20 cellular contexts compared by ENCODE assay signal in genomic region chr18:36394486-36394885, GRCh38.
A peak's percentile ranks its signal among the peaks of the same experiment; 100 is the strongest.
DNase-seq lines count a peak whose midpoint lies in the region; ATAC-seq and TF ChIP-seq lines count a peak whose summit lies in the region.
"Had no signal": no experiment of that assay in that cellular context is flagged by ENCODE, and none has a peak within 500 bp of the region (broad histone marks: within the 10 kb centered on the region; RNA-seq: fewer than 3 reads in every experiment).

No MANE protein-coding gene starts in this region.

- H3K79me2 ChIP-seq in trophoblast cell (ENCODE audit: control insufficient read depth, insufficient read depth, low read length, poor library complexity), result no peaks in the 10 kb centered on the region

- H3K4me3 Mint-ChIP-seq in activated naive CD8-positive, alpha-beta T cell treated with anti-CD3 and anti-CD28 coated beads, Interleukin-2, amount 50 U/mL, for 24 hours, result no peak overlapping the region

- H3K4me1 Mint-ChIP-seq in activated naive CD8-positive, alpha-beta T cell treated with anti-CD3 and anti-CD28 coated beads, Interleukin-2, amount 50 U/mL, for 24 hours, result no peaks in the 10 kb centered on the region

- no peak overlapping the region for H3K4ac ChIP-seq in trophoblast cell (ENCODE audit: low read depth, low read length)

- H3K4me3 ChIP-seq in heart left ventricle (no peak overlapping the region), epithelial cell of esophagus (ENCODE audit: low read length) (no peak overlapping the region), trophoblast cell (ENCODE audit: low read depth, low read length) (no peak overlapping the region), thyroid gland (replicated peaks in 1 of 3) (no peak overlapping the region)
- H3K4me3 ChIP-seq: K562 had no signal

- H3K27ac Mint-ChIP-seq in activated naive CD8-positive, alpha-beta T cell treated with anti-CD3 and anti-CD28 coated beads, Interleukin-2, amount 50 U/mL, for 24 hours, result no peak overlapping the region

- H3K36me3 ChIP-seq in heart left ventricle (no peaks in the 10 kb centered on the region), trophoblast cell (ENCODE audit: control insufficient read depth in 1 of 2, insufficient read depth in 2 of 2, low read length in 2 of 2) (peaks cover 0 to 2% of the 10 kb centered on the region in 2 experiments), thyroid gland (no peaks in the 10 kb centered on the region)

- no peak overlapping the region for H4K8ac ChIP-seq in trophoblast cell (ENCODE audit: low read depth, low read length)

- TF ChIP-seq POLR2A in heart left ventricle (IDR thresholded peaks at IDR 0.05) (no peak), thyroid gland (IDR thresholded peaks at IDR 0.05) (no peak)

- H2AK5ac ChIP-seq in trophoblast cell (ENCODE audit: low read length), result no peak overlapping the region

- no peak overlapping the region for H3K14ac ChIP-seq in trophoblast cell (ENCODE audit: low read length)

- no peaks in the 10 kb centered on the region for H3K9me3 Mint-ChIP-seq in activated naive CD8-positive, alpha-beta T cell treated with anti-CD3 and anti-CD28 coated beads, Interleukin-2, amount 50 U/mL, for 24 hours

- no peaks in the 10 kb centered on the region for H3K36me3 Mint-ChIP-seq in activated naive CD8-positive, alpha-beta T cell treated with anti-CD3 and anti-CD28 coated beads, Interleukin-2, amount 50 U/mL, for 24 hours (ENCODE audit: low read depth)

- no peak overlapping the region for H3K9ac ChIP-seq in trophoblast cell (ENCODE audit: low read length)
- H3K9ac ChIP-seq: SK-N-SH had no signal

- H4K12ac ChIP-seq in trophoblast cell (ENCODE audit: low read depth, low read length), result no peak overlapping the region

- H3K9me3 ChIP-seq in heart left ventricle (peaks cover 0 to 21% (median 0%) of the 10 kb centered on the region in 12 donors), trophoblast cell (ENCODE audit: insufficient read depth, low read depth, low read length) (no peaks in the 10 kb centered on the region), thyroid gland (no peaks in the 10 kb centered on the region)

- no peak overlapping the region for H3K18ac ChIP-seq in trophoblast cell (ENCODE audit: low read length)

- H3K4me2 ChIP-seq in trophoblast cell (ENCODE audit: low read length), result no peak overlapping the region
- H3K4me2 ChIP-seq: SK-N-SH had no signal

- no peak overlapping the region for H4K91ac ChIP-seq in trophoblast cell (ENCODE audit: low read depth, low read length)

- ATAC-seq in heart left ventricle (no peak), left cardiac atrium (no peak), GM21447 (IDR thresholded peaks at IDR 0.05; ENCODE audit: unreplicated experiment) (no peak)
- no peak for ATAC-seq in activated naive CD8-positive, alpha-beta T cell treated with anti-CD3 and anti-CD28 coated beads, Interleukin-2, amount 50 U/mL, for 24 hours
- ATAC-seq: K562 had no signal

- no peaks in the 10 kb centered on the region for H3K27me3 Mint-ChIP-seq in activated naive CD8-positive, alpha-beta T cell treated with anti-CD3 and anti-CD28 coated beads, Interleukin-2, amount 50 U/mL, for 24 hours

- DNase-seq in heart left ventricle (no peak), left cardiac atrium (no peak), MV-4-11 (lab: John Stamatoyannopoulos, UW) (peak; percentile 8), epithelial cell of esophagus (ENCODE audit: low read depth) (peak; percentile 85), trophoblast cell (peak; percentile 82 to 95), thyroid gland (no peak)
- no peak for DNase-seq in activated naive CD8-positive, alpha-beta T cell treated with anti-CD3 and anti-CD28 coated beads, Interleukin-2, amount 50 U/mL, for 24 hours
- DNase-seq: DMS153; DND-41; HCEC 1CT; Kasumi-1; NCI-H2029; NCI-H446; NCI-H524 treated with DMSO at 0.1 percent for 48 hours; NCI-H82; NK-92 treated with Interleukin-12 subunit alpha and Interleukin-12 subunit beta, amount 100 ng/mL, for 24 hours; SK-N-SH had no signal

- H3K27ac ChIP-seq in heart left ventricle, result peak overlapping the region in 10 of 12 donors; percentile 59 to 96 (median 88)
- H3K27ac ChIP-seq in trophoblast cell (ENCODE audit: low read depth, low read length), result no peak overlapping the region
- no peak overlapping the region for H3K27ac ChIP-seq in thyroid gland
- H3K27ac ChIP-seq: RWPE1 had no signal

- peaks cover 0 to 69% (median 23%) of the 10 kb centered on the region in 12 donors for H3K4me1 ChIP-seq in heart left ventricle
- H3K4me1 ChIP-seq in trophoblast cell (ENCODE audit: control insufficient read depth in 1 of 2, insufficient read depth in 2 of 2, low read length in 2 of 2), result peaks cover 28 to 33% of the 10 kb centered on the region in 2 experiments
- H3K4me1 ChIP-seq in thyroid gland, result no peaks in the 10 kb centered on the region

- no peak overlapping the region for H2BK5ac ChIP-seq in trophoblast cell (ENCODE audit: low read depth, low read length, poor library complexity)

- no peak overlapping the region for H2AFZ ChIP-seq in trophoblast cell (ENCODE audit: insufficient read depth, low read length, poor library complexity)

- no peak overlapping the region for H2BK12ac ChIP-seq in trophoblast cell (ENCODE audit: low read length)

- no peak overlapping the region for H2BK120ac ChIP-seq in trophoblast cell (ENCODE audit: insufficient read depth, low read length, poor library complexity)

- H3K27me3 ChIP-seq in heart left ventricle, result no peaks in the 10 kb centered on the region
- no peaks in the 10 kb centered on the region for H3K27me3 ChIP-seq in trophoblast cell (ENCODE audit: insufficient read depth, low read length)
- H3K27me3 ChIP-seq in thyroid gland, result no peaks in the 10 kb centered on the region

- peaks cover 4% of the 10 kb centered on the region for H3K79me1 ChIP-seq in trophoblast cell (ENCODE audit: low read length)

- intact Hi-C loops in heart left ventricle (cut with DNase I) (loop anchor here in 2 of 10 donors (5.0 to 10.0 kb wide), 3 partner anchors 70 to 180 kb away; no protein-coding TSS in a partner anchor), left cardiac atrium (cut with DNase I) (no loop called here), thyroid gland (cut with DNase I) (no loop called here)

- TF ChIP-seq CTCF in heart left ventricle (IDR thresholded peaks at IDR 0.05) (no peak), epithelial cell of esophagus (IDR thresholded peaks at IDR 0.05; ENCODE audit: insufficient read depth, low read depth, low read length, missing control alignments) (no peak), thyroid gland (IDR thresholded peaks at IDR 0.05) (no peak)

- WGBS in heart left ventricle, 4 donors, result 80 to 92% (median 90%) methylated on average over 3 of the region's 3 CpGs
- WGBS in trophoblast cell (ENCODE audit: extremely low coverage, insufficient coverage, insufficient read length), result no CpG with 5 or more reads among the region's 3 CpGs
- WGBS in thyroid gland, 2 donors, result 89 to 94% methylated on average over 3 of the region's 3 CpGs

- H3K23ac ChIP-seq in trophoblast cell (ENCODE audit: low read length), result no peak overlapping the region

Comparison
In these comparisons a context has a peak if more than half of its experiments do, and no peak if none do; other contexts are left out.
1. DNase-seq: peak in MV-4-11 (single experiment), epithelial cell of esophagus (single experiment) and trophoblast cell (2 of 2); none in heart left ventricle (0 of 5), left cardiac atrium (single experiment), activated naive CD8-positive, alpha-beta T cell treated with anti-CD3 and anti-CD28 coated beads, Interleukin-2, amount 50 U/mL, for 24 hours (single experiment) and thyroid gland (0 of 2).
2. H3K27ac ChIP-seq: peak in heart left ventricle (10 of 12); none in trophoblast cell (single experiment) and thyroid gland (0 of 3).